Comparison of ENCODE assay signal across 2 cellular contexts in the genomic region with DNA sequence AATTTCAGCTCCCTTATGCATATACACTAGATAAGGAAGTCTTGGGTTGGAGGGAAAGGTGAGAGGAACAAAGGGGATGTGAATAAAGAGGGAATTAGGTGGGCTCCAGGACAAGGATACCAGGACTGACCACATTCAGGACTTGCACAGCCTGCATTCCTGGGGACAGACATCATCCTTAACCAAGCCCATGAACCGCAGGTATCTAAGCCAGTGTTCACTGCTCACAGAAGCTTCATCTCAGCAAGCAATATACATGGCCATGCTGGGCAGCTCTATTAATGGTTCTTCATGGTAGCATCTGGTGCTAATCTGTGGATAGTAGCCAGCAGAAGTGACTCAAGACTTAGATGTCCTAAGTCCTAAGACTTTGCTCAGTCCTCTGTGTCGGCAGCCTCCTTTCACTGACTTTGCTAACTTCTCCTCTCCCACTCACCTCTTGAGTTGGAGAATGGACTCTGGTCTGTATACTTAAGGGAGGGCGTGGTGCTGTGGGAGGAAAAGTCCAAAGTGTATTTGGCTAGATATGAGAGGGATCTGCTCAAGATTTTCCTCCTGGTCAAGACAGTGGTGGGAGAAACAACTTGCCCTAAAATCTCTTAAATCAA.
TF ChIP-seq lines count a peak whose summit lies in the region.

No MANE protein-coding gene starts in this region.

TF ChIP-seq in H1, 55 proteins besides CTCF, POLR2A, EP300 and RAD21:
- TF ChIP-seq SIX5 (IDR thresholded peaks at IDR 0.05; ENCODE audit: low read depth, low read length) (no peak), YY1 (IDR thresholded peaks at IDR 0.05; ENCODE audit: low read depth, low read length) (no peak), JUND (IDR thresholded peaks at IDR 0.05; ENCODE audit: low read length) (no peak), CHD2 (IDR thresholded peaks at IDR 0.05; ENCODE audit: low read length) (no peak), NANOG (IDR thresholded peaks at IDR 0.05; ENCODE audit: insufficient read depth, low read depth, low read length, poor library complexity, severe bottlenecking) (no peak), BACH1 (IDR thresholded peaks at IDR 0.05; ENCODE audit: low read length) (no peak)

TF ChIP-seq in HepG2, 621 proteins besides CTCF, POLR2A, EP300 and RAD21:
- peak; percentile 52 for TF ChIP-seq HNF4A (CRISPR knock-in tag; IDR thresholded peaks at IDR 0.05)
- TF ChIP-seq GABPA (IDR thresholded peaks at IDR 0.05; ENCODE audit: low read depth, low read length): no peak
- TF ChIP-seq GABPA (CRISPR knock-in tag; IDR thresholded peaks at IDR 0.05; ENCODE audit: low read depth): no peak
- no peak for TF ChIP-seq ZNF33A (CRISPR knock-in tag; IDR thresholded peaks at IDR 0.05; ENCODE audit: borderline replicate concordance)
- no peak for TF ChIP-seq ADNP (CRISPR knock-in tag; IDR thresholded peaks at IDR 0.05)
